Comparison of ENCODE assay signal across 14 cellular contexts in genomic region chr5:150788974-150789373, GRCh38. TPM values are rescaled to one million over a fixed set of nuclear protein-coding genes. Genes with fewer than 3 reads are reported as not detected.
DNase-seq lines count a peak whose midpoint lies in the region; ATAC-seq and TF ChIP-seq lines count a peak whose summit lies in the region.
"Had no signal": no experiment of that assay in that cellular context is flagged by ENCODE, and none has a peak within 500 bp of the region (broad histone marks: within the 10 kb centered on the region; RNA-seq: fewer than 3 reads in every experiment).

No MANE protein-coding gene starts in this region.

- peaks cover 26% of the 10 kb centered on the region for H3K36me3 Mint-ChIP-seq in activated naive CD4-positive, alpha-beta T cell treated with anti-CD3 and anti-CD28 coated beads for 36 hours (ENCODE audit: low read depth)
- H3K36me3 Mint-ChIP-seq in activated naive CD4-positive, alpha-beta T cell treated with anti-CD3 and anti-CD28 coated beads, Interleukin-2, amount 10 ng/mL, durations not matched to agents 7 days and 5 days: peaks cover 39% of the 10 kb centered on the region
- H3K36me3 Mint-ChIP-seq in dendritic cell treated with granulocyte-macrophage colony-stimulating factor and Interleukin-4, amounts not matched to agents 40 ng/mL and 50 ng/mL, for 4 days (ENCODE audit: low read depth): no peaks in the 10 kb centered on the region
- no peaks in the 10 kb centered on the region for H3K36me3 Mint-ChIP-seq in stimulated activated effector memory CD8-positive, alpha-beta T cell treated with anti-CD3 and anti-CD28 coated beads, Interleukin-12 subunit alpha, Interleukin-12 subunit beta, amount 100 ng/mL, for 72 hours

- H3K9me3 ChIP-seq in Panc1 (ENCODE audit: control insufficient read depth, insufficient read depth, low read depth, low read length): no peaks in the 10 kb centered on the region
- H3K9me3 ChIP-seq: vagina had no signal

- H3K4me1 ChIP-seq in Panc1 (ENCODE audit: control insufficient read depth, insufficient read depth, low read length): peaks cover 48% of the 10 kb centered on the region

- ATAC-seq in Panc1: no peak; the same call in 1 of the 2 replicates
- ATAC-seq in stimulated activated effector memory CD8-positive, alpha-beta T cell treated with anti-CD3 and anti-CD28 coated beads, Interleukin-12 subunit alpha, Interleukin-12 subunit beta, amount 100 ng/mL, for 72 hours: no peak
- ATAC-seq in sciatic nerve: no peak

- peak overlapping the region; percentile 97 for H3K27ac Mint-ChIP-seq in activated naive CD4-positive, alpha-beta T cell treated with anti-CD3 and anti-CD28 coated beads for 36 hours
- no peak overlapping the region for H3K27ac Mint-ChIP-seq in activated naive CD4-positive, alpha-beta T cell treated with anti-CD3 and anti-CD28 coated beads, Interleukin-2, amount 10 ng/mL, durations not matched to agents 7 days and 5 days
- H3K27ac Mint-ChIP-seq in dendritic cell treated with granulocyte-macrophage colony-stimulating factor and Interleukin-4, amounts not matched to agents 40 ng/mL and 50 ng/mL, for 4 days: peak overlapping the region; percentile 51
- H3K27ac Mint-ChIP-seq in stimulated activated effector memory CD8-positive, alpha-beta T cell treated with anti-CD3 and anti-CD28 coated beads, Interleukin-12 subunit alpha, Interleukin-12 subunit beta, amount 100 ng/mL, for 72 hours: peak overlapping the region; percentile 87

- no peaks in the 10 kb centered on the region for H3K27me3 ChIP-seq in Panc1 (ENCODE audit: control insufficient read depth, insufficient read depth, low read length)
- H3K27me3 ChIP-seq: vagina had no signal

- peaks cover 73% of the 10 kb centered on the region for H3K4me1 Mint-ChIP-seq in activated naive CD4-positive, alpha-beta T cell treated with anti-CD3 and anti-CD28 coated beads for 36 hours (ENCODE audit: low read depth)
- peaks cover 64% of the 10 kb centered on the region for H3K4me1 Mint-ChIP-seq in activated naive CD4-positive, alpha-beta T cell treated with anti-CD3 and anti-CD28 coated beads, Interleukin-2, amount 10 ng/mL, durations not matched to agents 7 days and 5 days
- H3K4me1 Mint-ChIP-seq in dendritic cell treated with granulocyte-macrophage colony-stimulating factor and Interleukin-4, amounts not matched to agents 40 ng/mL and 50 ng/mL, for 4 days (ENCODE audit: low read depth): peaks cover 60% of the 10 kb centered on the region
- peaks cover 58% of the 10 kb centered on the region for H3K4me1 Mint-ChIP-seq in stimulated activated effector memory CD8-positive, alpha-beta T cell treated with anti-CD3 and anti-CD28 coated beads, Interleukin-12 subunit alpha, Interleukin-12 subunit beta, amount 100 ng/mL, for 72 hours

- no peak overlapping the region; a peak in 1 of 4 replicates for H3K4me3 ChIP-seq in Panc1 (ENCODE audit: low read depth in 2 of 2, low read length in 2 of 2)
- H3K4me3 ChIP-seq: vagina had no signal

- H3K27ac ChIP-seq in Panc1 (ENCODE audit: low read length): peak overlapping the region; percentile 65

- H3K9me3 Mint-ChIP-seq in activated naive CD4-positive, alpha-beta T cell treated with anti-CD3 and anti-CD28 coated beads for 36 hours: peaks cover 5% of the 10 kb centered on the region
- H3K9me3 Mint-ChIP-seq in activated naive CD4-positive, alpha-beta T cell treated with anti-CD3 and anti-CD28 coated beads, Interleukin-2, amount 10 ng/mL, durations not matched to agents 7 days and 5 days: peaks cover 9% of the 10 kb centered on the region
- no peaks in the 10 kb centered on the region for H3K9me3 Mint-ChIP-seq in dendritic cell treated with granulocyte-macrophage colony-stimulating factor and Interleukin-4, amounts not matched to agents 40 ng/mL and 50 ng/mL, for 4 days
- H3K9me3 Mint-ChIP-seq in stimulated activated effector memory CD8-positive, alpha-beta T cell treated with anti-CD3 and anti-CD28 coated beads, Interleukin-12 subunit alpha, Interleukin-12 subunit beta, amount 100 ng/mL, for 72 hours: peaks cover 4% of the 10 kb centered on the region

- peak overlapping the region; percentile 64 for H3K4me3 Mint-ChIP-seq in activated naive CD4-positive, alpha-beta T cell treated with anti-CD3 and anti-CD28 coated beads for 36 hours
- no peak overlapping the region for H3K4me3 Mint-ChIP-seq in activated naive CD4-positive, alpha-beta T cell treated with anti-CD3 and anti-CD28 coated beads, Interleukin-2, amount 10 ng/mL, durations not matched to agents 7 days and 5 days
- H3K4me3 Mint-ChIP-seq in dendritic cell treated with granulocyte-macrophage colony-stimulating factor and Interleukin-4, amounts not matched to agents 40 ng/mL and 50 ng/mL, for 4 days: no peak overlapping the region
- peak overlapping the region; percentile 60 for H3K4me3 Mint-ChIP-seq in stimulated activated effector memory CD8-positive, alpha-beta T cell treated with anti-CD3 and anti-CD28 coated beads, Interleukin-12 subunit alpha, Interleukin-12 subunit beta, amount 100 ng/mL, for 72 hours

- no peaks in the 10 kb centered on the region for H3K36me3 ChIP-seq in Panc1 (ENCODE audit: control insufficient read depth, insufficient read depth, low read length)
- H3K36me3 ChIP-seq: vagina had no signal

- intact Hi-C loops in activated naive CD4-positive, alpha-beta T cell treated with anti-CD3 and anti-CD28 coated beads for 36 hours (cut with micrococcal nuclease): loop anchor here (1.0 to 10.0 kb wide), 2 partner anchors 8 to 1984 kb away; no protein-coding TSS in a partner anchor
- intact Hi-C loops in Panc1 (cut with micrococcal nuclease; ENCODE audit: unreplicated experiment): no loop called here
- intact Hi-C loops in dendritic cell treated with granulocyte-macrophage colony-stimulating factor and Interleukin-4, amounts not matched to agents 40 ng/mL and 50 ng/mL, for 4 days (cut with micrococcal nuclease): no loop called here
- intact Hi-C loops in sciatic nerve (cut with DNase I): no loop called here

- in situ Hi-C loops in Panc1 (cut with HindIII; ENCODE audit: low pct_unique_long_range_greater_than_20kb, low sequenced_read_pairs): no loop called here

- POLR2A ChIA-PET in Panc1 (lab: Charles Lee): no interaction called here

- TF ChIP-seq CTCF in Panc1 (IDR thresholded peaks at IDR 0.05): no peak

- no peaks in the 10 kb centered on the region for H3K27me3 Mint-ChIP-seq in activated naive CD4-positive, alpha-beta T cell treated with anti-CD3 and anti-CD28 coated beads for 36 hours (ENCODE audit: low read depth)
- H3K27me3 Mint-ChIP-seq in activated naive CD4-positive, alpha-beta T cell treated with anti-CD3 and anti-CD28 coated beads, Interleukin-2, amount 10 ng/mL, durations not matched to agents 7 days and 5 days: no peaks in the 10 kb centered on the region
- H3K27me3 Mint-ChIP-seq in dendritic cell treated with granulocyte-macrophage colony-stimulating factor and Interleukin-4, amounts not matched to agents 40 ng/mL and 50 ng/mL, for 4 days: no peaks in the 10 kb centered on the region

- CTCF ChIA-PET in activated naive CD4-positive, alpha-beta T cell treated with anti-CD3 and anti-CD28 coated beads for 36 hours (lab: Charles Lee): interaction anchor here (1.0 to 3.3 kb wide), 7 partner anchors 9 to 228 kb away, joined by 3 to 25 read pairs (median 8); partner anchors contain the start of genes IRGM, RBM22 and SMIM3
- CTCF ChIA-PET in activated naive CD4-positive, alpha-beta T cell treated with anti-CD3 and anti-CD28 coated beads, Interleukin-2, amount 10 ng/mL, durations not matched to agents 7 days and 5 days (lab: Charles Lee): interaction anchor here (1.3 to 2.3 kb wide), 3 partner anchors 8 to 12 kb away, joined by 4 to 10 read pairs (median 10); partner anchors contain the start of gene SMIM3
- CTCF ChIA-PET in Panc1 (lab: Charles Lee): interaction anchor here (0.6 to 1.1 kb wide), 2 partner anchors 10 to 1170 kb away, joined by 3 to 4 read pairs; partner anchors contain the start of gene SMIM3

- BruUV-seq in Panc1 (replicated peaks; lab: Mats Ljungman, UMichigan): no TSS peak

- no peak for DNase-seq in activated naive CD4-positive, alpha-beta T cell treated with anti-CD3 and anti-CD28 coated beads for 36 hours
- DNase-seq in activated naive CD4-positive, alpha-beta T cell treated with anti-CD3 and anti-CD28 coated beads, Interleukin-2, amount 10 ng/mL, durations not matched to agents 7 days and 5 days: no peak
- DNase-seq in Panc1 (ENCODE audit: low read depth, low spot score): no peak
- DNase-seq in stimulated activated effector memory CD8-positive, alpha-beta T cell treated with anti-CD3 and anti-CD28 coated beads, Interleukin-12 subunit alpha, Interleukin-12 subunit beta, amount 100 ng/mL, for 72 hours (ENCODE audit: low spot score in 2 of 2): no peak
- no peak for DNase-seq in kidney glomerular epithelial cell (lab: John Stamatoyannopoulos, UW)
- no peak for DNase-seq in NCI-H226
- no peak for DNase-seq in sciatic nerve (ENCODE audit: low spot score)
- DNase-seq: activated CD4-positive, CD25-positive, alpha-beta regulatory T cell treated with anti-CD3 and anti-CD28 coated beads, Interleukin-2, amount 50 U/mL, for 72 hours; activated gamma-delta T cell; NCI-H1436 had no signal

RNA-seq across cellular contexts. Expression of gene SMIM3, which starts 10.4 kb away (rescaled TPM):
- total RNA-seq in activated naive CD4-positive, alpha-beta T cell treated with anti-CD3 and anti-CD28 coated beads for 36 hours: 10 to 100 TPM; 32.9 to 37.4 TPM
- 55.2 TPM for total RNA-seq in Panc1 (2021; ENCODE audit: unreplicated experiment)
- 75.0 TPM for polyA plus RNA-seq in Panc1 (2012; ENCODE audit: insufficient read length)
- total RNA-seq in sciatic nerve: 20.4 TPM
- total RNA-seq: OCI-LY7 had no signal

RNA-seq across cellular contexts. Expression of gene DCTN4, which starts 30.2 kb away (rescaled TPM):
- 10 to 100 TPM; 41.0 to 47.7 TPM for total RNA-seq in activated naive CD4-positive, alpha-beta T cell treated with anti-CD3 and anti-CD28 coated beads for 36 hours
- total RNA-seq in Panc1 (2021; ENCODE audit: unreplicated experiment): 66.8 TPM
- 33.5 TPM for polyA plus RNA-seq in Panc1 (2012; ENCODE audit: insufficient read length)
- total RNA-seq in sciatic nerve: 69.4 TPM

RNA-seq across cellular contexts. Expression of gene IRGM, which starts 57.3 kb away (rescaled TPM):
- total RNA-seq in activated naive CD4-positive, alpha-beta T cell treated with anti-CD3 and anti-CD28 coated beads for 36 hours: 1 to 10 TPM; 1.7 to 2.6 TPM
- total RNA-seq in Panc1 (2021; ENCODE audit: unreplicated experiment) (0.18 TPM), sciatic nerve (not detected)
- polyA plus RNA-seq in Panc1 (2012; ENCODE audit: insufficient read length): not detected
- total RNA-seq: NCI-H460, OCI-LY7 had no signal

Comparison
In these comparisons a context has a peak if more than half of its experiments do, and no peak if none do; other contexts are left out.
1. H3K4me3 Mint-ChIP-seq: peak in activated naive CD4-positive, alpha-beta T cell treated with anti-CD3 and anti-CD28 coated beads for 36 hours (single experiment) and stimulated activated effector memory CD8-positive, alpha-beta T cell treated with anti-CD3 and anti-CD28 coated beads, Interleukin-12 subunit alpha, Interleukin-12 subunit beta, amount 100 ng/mL, for 72 hours (single experiment); none in activated naive CD4-positive, alpha-beta T cell treated with anti-CD3 and anti-CD28 coated beads, Interleukin-2, amount 10 ng/mL, durations not matched to agents 7 days and 5 days (single experiment) and dendritic cell treated with granulocyte-macrophage colony-stimulating factor and Interleukin-4, amounts not matched to agents 40 ng/mL and 50 ng/mL, for 4 days (single experiment).